8 cellular contexts compared by ENCODE assay signal in genomic region chr12:12398026-12398859, GRCh38. TPM values are rescaled to one million over a fixed set of nuclear protein-coding genes. Genes with fewer than 3 reads are reported as not detected.
DNase-seq lines count a peak whose midpoint lies in the region; ATAC-seq and TF ChIP-seq lines count a peak whose summit lies in the region.

No MANE protein-coding gene starts in this region.

- no peaks in the 10 kb centered on the region for H3K27me3 ChIP-seq in fibroblast of lung (ENCODE audit: control insufficient read depth, insufficient read depth, low read length)

- peak overlapping the region; percentile 65 for H3K4me2 ChIP-seq in fibroblast of lung (ENCODE audit: extremely low read depth, insufficient read depth, low read length)

- no peaks in the 10 kb centered on the region for H3K9me3 ChIP-seq in fibroblast of lung (ENCODE audit: control insufficient read depth, insufficient read depth, low read depth, low read length)

- H3K9ac ChIP-seq in fibroblast of lung (ENCODE audit: insufficient read depth, low read length): no peak overlapping the region

- ATAC-seq in HG03457 (IDR thresholded peaks at IDR 0.05; ENCODE audit: unreplicated experiment) (no peak), GM18868 (IDR thresholded peaks at IDR 0.05; ENCODE audit: unreplicated experiment) (no peak)

- H3K4me1 ChIP-seq in fibroblast of lung (ENCODE audit: control insufficient read depth, extremely low read depth, insufficient read depth, low read length): peaks cover 13% of the 10 kb centered on the region

- DNase-seq in EH (ENCODE audit: low read depth) (peak; percentile 97), OCI-M1 (lab: John Stamatoyannopoulos, UW) (peak; percentile 17), fibroblast of lung (ENCODE audit: low read depth in 2 of 2) (peak; percentile 98), retinal pigment epithelial cell (ENCODE audit: low read depth) (peak; percentile 67), GM19240 (ENCODE audit: insufficient read length, low spot score) (no peak)
- DNase-seq in stimulated activated CD4-positive, alpha-beta T cell treated with anti-CD3 and anti-CD28 coated beads, Interleukin-4, amount 100 ng/mL, for 1 hour: no peak

- no peaks in the 10 kb centered on the region for H3K36me3 ChIP-seq in fibroblast of lung (ENCODE audit: control insufficient read depth, insufficient read depth, low read length)

- H3K27ac ChIP-seq in fibroblast of lung (ENCODE audit: insufficient read depth, low read length): peak overlapping the region; percentile 61

- H4K20me1 ChIP-seq in fibroblast of lung (ENCODE audit: control insufficient read depth, extremely low read depth, insufficient read depth, low read length): no peaks in the 10 kb centered on the region

- TF ChIP-seq CTCF in fibroblast of lung (conservative IDR thresholded peaks at IDR 0.05 in 1 of 2, IDR thresholded peaks at IDR 0.05 in 1 of 2; ENCODE audit: low read depth in 1 of 2, low read length in 2 of 2) (no peak), retinal pigment epithelial cell (conservative IDR thresholded peaks at IDR 0.05; ENCODE audit: low read depth, low read length) (peak; percentile 18)

- H3K4me3 ChIP-seq in fibroblast of lung (replicated peaks in 1 of 4; ENCODE audit: control extremely low read depth in 1 of 4, insufficient read depth in 1 of 4, low read depth in 3 of 4, low read length in 4 of 4): peak overlapping the region in 1 of 4 experiments; percentile 28
- no peak overlapping the region for H3K4me3 ChIP-seq in retinal pigment epithelial cell (ENCODE audit: low read length)

- H3K79me2 ChIP-seq in fibroblast of lung (ENCODE audit: control insufficient read depth, insufficient read depth, low read length): no peaks in the 10 kb centered on the region

- H2AFZ ChIP-seq in fibroblast of lung (ENCODE audit: low read length): no peak overlapping the region

RNA-seq across cellular contexts. Expression of gene BORCS5, which starts 41.4 kb away (rescaled TPM):
- total RNA-seq in fibroblast of lung: 14.4 and 15.7 TPM in 2 replicates
- 13.5 and 17.9 TPM in 2 replicates for polyA plus RNA-seq in fibroblast of lung
- 5.7 and 9.4 TPM in 2 replicates for polyA plus RNA-seq in fibroblast of lung (2012)
- polyA minus RNA-seq in fibroblast of lung (ENCODE audit: low replicate concordance): 11.6 and 30.7 TPM in 2 replicates

RNA-seq across cellular contexts. Expression of gene MANSC1, which starts 48.2 kb away (rescaled TPM):
- total RNA-seq in fibroblast of lung: 1.3 and 1.8 TPM in 2 replicates
- 3.4 and 3.7 TPM in 2 replicates for polyA plus RNA-seq in fibroblast of lung
- polyA plus RNA-seq in fibroblast of lung (2012): 10.3 and 10.8 TPM in 2 replicates
- 7.3 and 10.4 TPM in 2 replicates for polyA minus RNA-seq in fibroblast of lung (ENCODE audit: low replicate concordance)

Comparison
In these comparisons a context has a peak if more than half of its experiments do, and no peak if none do; other contexts are left out.
1. DNase-seq: peak in EH (single experiment), OCI-M1 (single experiment), fibroblast of lung (2 of 2) and retinal pigment epithelial cell (single experiment); none in GM19240 (single experiment) and stimulated activated CD4-positive, alpha-beta T cell treated with anti-CD3 and anti-CD28 coated beads, Interleukin-4, amount 100 ng/mL, for 1 hour (single experiment).